Comparison of ENCODE assay signal across 25 cellular contexts in the genomic region with DNA sequence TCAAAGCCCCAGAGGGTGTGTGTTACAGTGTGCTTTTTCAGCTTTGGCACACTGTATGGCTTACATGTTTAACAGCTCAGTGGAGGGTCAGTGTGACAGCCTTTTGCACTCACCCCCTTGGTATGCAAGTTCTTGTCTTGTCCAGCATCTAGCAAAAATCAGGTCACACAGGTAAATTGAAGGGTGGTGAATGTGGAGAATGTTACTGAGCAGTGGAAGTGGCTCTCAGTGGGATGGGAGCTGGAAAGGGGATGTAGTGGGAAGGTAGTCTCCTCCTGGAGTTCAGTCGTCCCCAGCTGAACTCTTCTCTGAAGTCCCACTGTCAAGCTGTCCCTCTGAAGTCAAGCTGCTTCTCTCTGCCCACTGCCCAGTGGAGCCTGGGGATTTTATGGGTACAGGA. TPM values are rescaled to one million over a fixed set of nuclear protein-coding genes. Genes with fewer than 3 reads are reported as not detected.
A peak's percentile ranks its signal among the peaks of the same experiment; 100 is the strongest.
DNase-seq lines count a peak whose midpoint lies in the region; ATAC-seq, FAIRE-seq and TF ChIP-seq lines count a peak whose summit lies in the region.
"Had no signal": no experiment of that assay in that cellular context is flagged by ENCODE, and none has a peak within 500 bp of the region (broad histone marks: within the 10 kb centered on the region; RNA-seq: fewer than 3 reads in every experiment).

No MANE protein-coding gene starts in this region.

- H2BK5ac ChIP-seq in H1 (ENCODE audit: low read depth, low read length) (no peak overlapping the region), trophoblast cell (ENCODE audit: low read depth, low read length, poor library complexity) (no peak overlapping the region)

- no peak for FAIRE-seq in H1 (lab: Jason Lieb, UNC)
- FAIRE-seq in HepG2 (lab: Jason Lieb, UNC): no peak
- FAIRE-seq: G401.6, GM12891, GM19239 had no signal

- no peak for TF ChIP-seq CTCF in H1 (IDR thresholded peaks at IDR 0.05; ENCODE audit: control extremely low read depth in 1 of 3, insufficient read depth in 1 of 3, low read depth in 1 of 3, low read length in 3 of 3)
- no peak for TF ChIP-seq CTCF in HepG2 (CRISPR knock-in tag; IDR thresholded peaks at IDR 0.05)
- no peak for TF ChIP-seq CTCF in WERI-Rb-1 (IDR thresholded peaks at IDR 0.05; ENCODE audit: low read depth, low read length)

- H3K14ac ChIP-seq in H1 (ENCODE audit: insufficient read length) (no peak overlapping the region), trophoblast cell (ENCODE audit: low read length) (no peak overlapping the region)

- H4K8ac ChIP-seq in H1 (ENCODE audit: extremely low read depth, insufficient read depth, low read length): no peak overlapping the region
- no peak overlapping the region for H4K8ac ChIP-seq in trophoblast cell (ENCODE audit: low read depth, low read length)

- TF ChIP-seq POLR2A in H1 (IDR thresholded peaks at IDR 0.05; ENCODE audit: control extremely low read depth in 1 of 2, low read depth in 2 of 2, low read length in 2 of 2): no peak
- no peak for TF ChIP-seq POLR2A in HepG2 (IDR thresholded peaks at IDR 0.05; ENCODE audit: insufficient read depth in 1 of 2, low read depth in 2 of 2, low read length in 2 of 2)

- no peak overlapping the region for H3K4me3 ChIP-seq in HUES6 (ENCODE audit: low read depth, low read length)
- H3K4me3 ChIP-seq in H1 (ENCODE audit: extremely low read depth in 1 of 4, insufficient read depth in 2 of 4, low read depth in 3 of 4, low read length in 4 of 4): no peak overlapping the region
- H3K4me3 ChIP-seq in trophoblast cell (ENCODE audit: low read depth, low read length): no peak overlapping the region
- no peak overlapping the region for H3K4me3 ChIP-seq in HepG2 (replicated peaks in 1 of 3; ENCODE audit: insufficient read depth in 1 of 3, low read depth in 2 of 3, low read length in 3 of 3)
- no peak overlapping the region for H3K4me3 ChIP-seq in WERI-Rb-1 (ENCODE audit: low read depth, low read length)
- H3K4me3 ChIP-seq: BLaER1, GM23248 had no signal

- H4K12ac ChIP-seq in trophoblast cell (ENCODE audit: low read depth, low read length): no peak overlapping the region

- no peak for ATAC-seq in HepG2
- ATAC-seq: HCT116 had no signal

- H2AK5ac ChIP-seq in H1 (ENCODE audit: low read depth, low read length): no peak overlapping the region
- H2AK5ac ChIP-seq in trophoblast cell (ENCODE audit: low read length): peak overlapping the region; percentile 57

- H3K27me3 ChIP-seq in HUES6 (ENCODE audit: control insufficient read depth, insufficient read depth, low read length) (no peaks in the 10 kb centered on the region), H1 (replicated peaks in 1 of 4; ENCODE audit: control insufficient read depth in 3 of 4, extremely low read depth in 1 of 4, insufficient read depth in 3 of 4, low read length in 3 of 4) (no peaks in the 10 kb centered on the region), trophoblast cell (ENCODE audit: insufficient read depth, low read length) (no peaks in the 10 kb centered on the region), HepG2 (ENCODE audit: control insufficient read depth in 1 of 2, insufficient read depth in 2 of 2, low read length in 2 of 2) (peaks cover 0 to 10% of the 10 kb centered on the region in 2 experiments; a peak in 2 of 5 replicates), WERI-Rb-1 (ENCODE audit: insufficient read depth, low read depth, severe bottlenecking) (no peaks in the 10 kb centered on the region)
- H3K27me3 ChIP-seq: BLaER1 had no signal

- POLR2A ChIA-PET in H1 (lab: Charles Lee; ENCODE audit: partially characterized antibody) (no interaction called here), HepG2 (lab: Yijun Ruan, JAX) (no interaction called here)

- H3K79me2 ChIP-seq in H1 (ENCODE audit: control insufficient read depth in 1 of 2, insufficient read depth in 2 of 2, low read length in 2 of 2) (no peaks in the 10 kb centered on the region), trophoblast cell (ENCODE audit: control insufficient read depth, insufficient read depth, low read length, poor library complexity) (no peaks in the 10 kb centered on the region), HepG2 (ENCODE audit: insufficient read depth, low read length) (no peaks in the 10 kb centered on the region)

- WGBS in H1 (ENCODE audit: extremely low coverage in 1 of 2, insufficient coverage in 1 of 2, insufficient read length in 1 of 2, insufficient replicate concordance in 2 of 2, low coverage in 1 of 2, low lambda C conversion rate in 2 of 2, missing lambda C conversion rate in 1 of 2), 2 experiments: 38% methylated on average over 1 of the region's 1 CpG; no CpG with 5 or more reads in 1 of the 2 experiments
- WGBS in trophoblast cell (ENCODE audit: extremely low coverage, insufficient coverage, insufficient read length): no CpG with 5 or more reads among the region's 1 CpG
- 10% methylated on average over 1 of the region's 1 CpG for WGBS in HepG2 (ENCODE audit: low lambda C conversion rate)

- H3K9ac ChIP-seq in HUES6 (ENCODE audit: low read length) (peak overlapping the region; percentile 7), H1 (replicated peaks in 1 of 4; ENCODE audit: extremely low read depth in 1 of 4, low read depth in 3 of 4, low read length in 3 of 4) (no peak overlapping the region), trophoblast cell (ENCODE audit: low read length) (no peak overlapping the region), HepG2 (ENCODE audit: insufficient read depth, low read depth, low read length) (no peak overlapping the region)
- H3K9ac ChIP-seq: BLaER1, GM23248 had no signal

- H2AFZ ChIP-seq in H1 (ENCODE audit: low read length) (no peak overlapping the region), trophoblast cell (ENCODE audit: insufficient read depth, low read length, poor library complexity) (no peak overlapping the region), HepG2 (ENCODE audit: low read length) (no peak overlapping the region)
- H2AFZ ChIP-seq: GM23248 had no signal

- no peak for TF ChIP-seq RAD21 in H1 (IDR thresholded peaks at IDR 0.05 in 1 of 2, conservative IDR thresholded peaks at IDR 0.05 in 1 of 2; ENCODE audit: low read depth in 2 of 2, low read length in 2 of 2)
- TF ChIP-seq RAD21 in HepG2 (CRISPR knock-in tag; IDR thresholded peaks at IDR 0.05): no peak

- H3K36me3 ChIP-seq in HUES6 (ENCODE audit: control insufficient read depth, insufficient read depth, low read length) (no peaks in the 10 kb centered on the region), H1 (ENCODE audit: control insufficient read depth in 2 of 4, insufficient read depth in 4 of 4, low read length in 3 of 4) (no peaks in the 10 kb centered on the region), trophoblast cell (ENCODE audit: control insufficient read depth in 1 of 2, insufficient read depth in 2 of 2, low read length in 2 of 2) (no peaks in the 10 kb centered on the region), HepG2 (replicated peaks in 1 of 2; ENCODE audit: control insufficient read depth in 1 of 2, insufficient read depth in 2 of 2, low read length in 2 of 2) (no peaks in the 10 kb centered on the region), WERI-Rb-1 (no peaks in the 10 kb centered on the region)
- H3K36me3 ChIP-seq: BLaER1 had no signal

- H3K4me1 ChIP-seq in HUES6 (ENCODE audit: control insufficient read depth, insufficient read depth, low read length): peaks cover 24% of the 10 kb centered on the region
- peaks cover 0 to 10% (median 4%) of the 10 kb centered on the region in 4 experiments; a peak in 4 of 7 replicates for H3K4me1 ChIP-seq in H1 (replicated peaks in 1 of 4; ENCODE audit: control insufficient read depth in 3 of 4, insufficient read depth in 4 of 4, low read length in 3 of 4)
- H3K4me1 ChIP-seq in trophoblast cell (ENCODE audit: control insufficient read depth in 1 of 2, insufficient read depth in 2 of 2, low read length in 2 of 2): peaks cover 3 to 17% of the 10 kb centered on the region in 2 experiments
- no peaks in the 10 kb centered on the region for H3K4me1 ChIP-seq in HepG2 (ENCODE audit: insufficient read depth, low read length)
- H3K4me1 ChIP-seq: BLaER1 had no signal

- H3K23ac ChIP-seq in H1 (ENCODE audit: insufficient read length) (no peak overlapping the region), trophoblast cell (ENCODE audit: low read length) (no peak overlapping the region)

- no peaks in the 10 kb centered on the region; the same call in 1 of the 2 replicates for H3K23me2 ChIP-seq in H1 (ENCODE audit: low read depth, low read length)

- no peak overlapping the region for H4K91ac ChIP-seq in H1 (replicated peaks; ENCODE audit: insufficient read length, low read length)
- no peak overlapping the region for H4K91ac ChIP-seq in trophoblast cell (ENCODE audit: low read depth, low read length)

- DNase-seq in ELF-1 (ENCODE audit: low read depth, low spot score): peak; percentile 6
- DNase-seq in H1 (ENCODE audit: low read depth in 1 of 2, low spot score in 2 of 2): no peak
- peak; percentile 27 to 60 for DNase-seq in trophoblast cell
- DNase-seq in HepG2 (ENCODE audit: low spot score): no peak
- DNase-seq in cerebellar nuclear complex (lab: John Stamatoyannopoulos, UW): no peak
- DNase-seq in WERI-Rb-1: no peak
- DNase-seq: 8988T; Calu3; CD4-positive, alpha-beta memory T cell; DMS53; DND-41; EL; GM23248; H7; HFFc6; KBM-7 had no signal

- intact Hi-C loops in HepG2 (cut with micrococcal nuclease; ENCODE audit: unreplicated experiment): no loop called here

- H3K9me3 ChIP-seq in HUES6 (ENCODE audit: control insufficient read depth, insufficient read depth, low read depth, low read length) (peaks cover 16% of the 10 kb centered on the region), H1 (ENCODE audit: insufficient read depth in 2 of 2, low read depth in 1 of 2, low read length in 1 of 2) (peaks cover 3 to 6% of the 10 kb centered on the region in 2 experiments; a peak in 3 of 4 replicates), trophoblast cell (ENCODE audit: insufficient read depth, low read depth, low read length) (peaks cover 5% of the 10 kb centered on the region), HepG2 (ENCODE audit: low read length) (no peaks in the 10 kb centered on the region), WERI-Rb-1 (ENCODE audit: severe bottlenecking) (peaks cover 2% of the 10 kb centered on the region)

- H3K18ac ChIP-seq in H1 (ENCODE audit: extremely low read depth, low read length): no peak overlapping the region
- no peak overlapping the region for H3K18ac ChIP-seq in trophoblast cell (ENCODE audit: low read length)

- no peaks in the 10 kb centered on the region for H3K79me1 ChIP-seq in H1 (ENCODE audit: low read depth, low read length)
- peaks cover 8% of the 10 kb centered on the region for H3K79me1 ChIP-seq in trophoblast cell (ENCODE audit: low read length)

- in situ Hi-C loops in HepG2 (cut with HindIII; ENCODE audit: extremely low pct_ligation_motif_present, low pct_unique_long_range_greater_than_20kb): no loop called here

- H2BK20ac ChIP-seq in H1 (ENCODE audit: low read length): 0 out of 2 replicates have a peak overlapping the region, but pooled peaks have one; percentile 9

- H2BK15ac ChIP-seq in H1 (ENCODE audit: low read length): no peak overlapping the region

- CTCF ChIA-PET in H1 (lab: Charles Lee; ENCODE audit: partially characterized antibody): interaction anchor here (1.2 kb wide), 1 partner anchor 58 kb away, joined by 3 read pairs; no protein-coding TSS in a partner anchor
- CTCF ChIA-PET in HepG2 (lab: Yijun Ruan, JAX; ENCODE audit: low intra/inter-chr PET ratio, low total read pairs): no interaction called here

- TF ChIP-seq EP300 in H1 (IDR thresholded peaks at IDR 0.05; ENCODE audit: borderline replicate concordance in 1 of 2, low read depth in 2 of 2, low read length in 2 of 2): no peak
- TF ChIP-seq EP300 in HepG2 (IDR thresholded peaks at IDR 0.05; ENCODE audit: low read depth in 2 of 2, low read length in 2 of 2): no peak
- no peak for TF ChIP-seq EP300 in HepG2 (CRISPR knock-in tag; IDR thresholded peaks at IDR 0.05; ENCODE audit: borderline replicate concordance)

- H2BK12ac ChIP-seq in H1 (ENCODE audit: low read depth, low read length) (no peak overlapping the region), trophoblast cell (ENCODE audit: low read length) (no peak overlapping the region)

- no TSS peak for BruUV-seq in HepG2 (replicated peaks; lab: Mats Ljungman, UMichigan)

- H4K20me1 ChIP-seq in H1 (replicated peaks in 1 of 2; ENCODE audit: control insufficient read depth in 1 of 2, insufficient read depth in 2 of 2, low read length in 2 of 2): no peaks in the 10 kb centered on the region
- H4K20me1 ChIP-seq in HepG2 (ENCODE audit: insufficient read depth, low read length): no peaks in the 10 kb centered on the region
- H4K20me1 ChIP-seq: BLaER1 had no signal

- no peak overlapping the region for H3K56ac ChIP-seq in H1 (replicated peaks; ENCODE audit: insufficient read length, low read depth, low read length)

- H3K4me2 ChIP-seq in H1 (ENCODE audit: insufficient read depth in 1 of 2, low read depth in 2 of 2, low read length in 2 of 2) (no peak overlapping the region), trophoblast cell (ENCODE audit: low read length) (no peak overlapping the region), HepG2 (ENCODE audit: low read depth, low read length) (no peak overlapping the region)
- H3K4me2 ChIP-seq: BLaER1 had no signal

- H2BK120ac ChIP-seq in H1 (replicated peaks; ENCODE audit: low read depth, low read length) (no peak overlapping the region), trophoblast cell (ENCODE audit: insufficient read depth, low read length, poor library complexity) (no peak overlapping the region)

- no peak overlapping the region for H4K5ac ChIP-seq in H1 (ENCODE audit: insufficient read length, low read depth, low read length)

- no peak overlapping the region for H3K4ac ChIP-seq in H1 (replicated peaks; ENCODE audit: insufficient read length, low read depth, low read length)
- no peak overlapping the region for H3K4ac ChIP-seq in trophoblast cell (ENCODE audit: low read depth, low read length)

- H3K27ac ChIP-seq in HUES6 (ENCODE audit: low read depth, low read length) (peak overlapping the region; percentile 81; the same call in 1 of the 2 replicates), H1 (ENCODE audit: low read depth, low read length) (no peak overlapping the region), trophoblast cell (ENCODE audit: low read depth, low read length) (no peak overlapping the region), HepG2 (ENCODE audit: extremely low read length, insufficient read depth, low read length) (no peak overlapping the region), WERI-Rb-1 (no peak overlapping the region)
- H3K27ac ChIP-seq: BLaER1, GM23248 had no signal

RNA-seq across cellular contexts. Expression of gene C10orf90, which starts 21.0 kb away (rescaled TPM):
- total RNA-seq in H1 (2021; fragmentation: NEBNext Ultra II Directional; extraction: Animal tissue kit (Norgen Biotek cat#: 25700)): not detected in 2 replicates
- polyA plus RNA-seq in H1 (2011; rRNA removed): 0.16 and 0.21 TPM in 2 replicates
- not detected for polyA plus RNA-seq in H1 (2011; cell fraction: cytosol; rRNA removed)
- 0.17 TPM for polyA plus RNA-seq in H1 (2011; cell fraction: nucleus; rRNA removed)
- 0.11 to 0.17 TPM in 2 of 4 replicates, not detected in the others for polyA plus RNA-seq in H1 (2012, experiment 1 of 2)
- not detected for polyA plus RNA-seq in H1 (2012, experiment 2 of 2)
- polyA plus RNA-seq in H1 (2013, experiment 1 of 2): 0.12 TPM
- polyA plus RNA-seq in H1 (2013, experiment 2 of 2): 0.18 TPM
- 0.24 and 0.32 TPM in 2 replicates for polyA minus RNA-seq in H1 (2011; rRNA and poly(A)+ RNA removed)
- not detected for polyA minus RNA-seq in H1 (2011; cell fraction: cytosol; rRNA and poly(A)+ RNA removed)
- polyA minus RNA-seq in H1 (2011; cell fraction: nucleus; rRNA and poly(A)+ RNA removed): 0.40 TPM
- 0.04 TPM in 1 of 2 replicates, not detected in the other for polyA plus RNA-seq in trophoblast cell (2013)
- not detected in 2 replicates for total RNA-seq in HepG2 (2016; rRNA removed; fragmentation: Illumina TruSeq; extraction: Trizol)
- total RNA-seq in HepG2 (2016; cell fraction: cytosol; rRNA removed; fragmentation: Illumina TruSeq; extraction: Trizol; ENCODE audit: low read depth): not detected in 2 replicates
- not detected in 2 replicates for total RNA-seq in HepG2 (2016; cell fraction: insoluble cytoplasmic fraction; rRNA removed; fragmentation: Illumina TruSeq; extraction: Trizol)
- total RNA-seq in HepG2 (2016; cell fraction: membrane; rRNA removed; fragmentation: Illumina TruSeq; extraction: Trizol): not detected in 2 replicates
- total RNA-seq in HepG2 (2016; cell fraction: nucleus; rRNA removed; fragmentation: Illumina TruSeq; extraction: Trizol): not detected in 2 replicates
- polyA plus RNA-seq in HepG2 (2011; rRNA removed): not detected in 2 replicates
- not detected in 2 replicates for polyA plus RNA-seq in HepG2 (2011; cell fraction: cytosol; rRNA removed)
- not detected in 2 replicates for polyA plus RNA-seq in HepG2 (2011; cell fraction: nucleus; rRNA removed)
- not detected in 2 replicates for polyA plus RNA-seq in HepG2 (2012)
- polyA plus RNA-seq in HepG2 (2016; cell fraction: cytosol; fragmentation: Illumina TruSeq; extraction: Trizol; ENCODE audit: low read depth): not detected in 2 replicates
- not detected in 2 replicates for polyA plus RNA-seq in HepG2 (2016; cell fraction: insoluble cytoplasmic fraction; fragmentation: Illumina TruSeq; extraction: Trizol; ENCODE audit: low read depth)
- not detected in 2 replicates for polyA plus RNA-seq in HepG2 (2016; cell fraction: membrane; fragmentation: Illumina TruSeq; extraction: Trizol; ENCODE audit: low read depth)
- not detected in 2 replicates for polyA plus RNA-seq in HepG2 (2016; cell fraction: nucleus; fragmentation: Illumina TruSeq; extraction: Trizol; ENCODE audit: insufficient read depth, low read depth)
- 0.54 TPM in 1 of 2 replicates, not detected in the other for polyA minus RNA-seq in HepG2 (2011; rRNA and poly(A)+ RNA removed; ENCODE audit: low replicate concordance)
- polyA minus RNA-seq in HepG2 (2011; cell fraction: cytosol; rRNA and poly(A)+ RNA removed): not detected in 2 replicates
- polyA minus RNA-seq in HepG2 (2011; cell fraction: nucleus; rRNA and poly(A)+ RNA removed): not detected in 2 replicates
- total RNA-seq: A673; Calu3; CD4-positive, alpha-beta memory T cell; HFFc6 had no signal
- polyA plus RNA-seq: CD14-positive monocyte; CD4-positive, alpha-beta memory T cell; IgD-negative memory B cell had no signal

Comparison
In these comparisons a context has a peak if more than half of its experiments do, and no peak if none do; other contexts are left out.
1. DNase-seq: peak in ELF-1 (single experiment) and trophoblast cell (2 of 2); none in H1 (0 of 2), HepG2 (single experiment), cerebellar nuclear complex (0 of 2) and WERI-Rb-1 (single experiment).